In the genomic region with DNA sequence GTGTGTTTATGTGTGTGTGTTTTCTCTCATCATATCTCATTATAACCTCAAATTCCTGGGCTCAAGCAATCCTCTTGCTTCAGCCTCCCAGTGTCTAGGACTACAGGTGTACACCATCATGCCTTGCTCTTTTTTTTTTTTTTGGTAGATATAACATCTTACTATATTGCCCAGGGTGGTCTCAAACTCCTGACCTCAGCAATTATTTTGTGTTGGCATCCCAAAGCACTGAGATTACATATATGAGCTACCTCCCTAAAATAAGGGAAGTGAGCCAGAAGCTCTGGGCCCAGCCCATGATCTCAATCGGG, we compare ENCODE assay signal across 8 cellular contexts. TPM values are rescaled to one million over a fixed set of nuclear protein-coding genes. Genes with fewer than 3 reads are reported as not detected.
A peak's percentile ranks its signal among the peaks of the same experiment; 100 is the strongest.
DNase-seq lines count a peak whose midpoint lies in the region; ATAC-seq and TF ChIP-seq lines count a peak whose summit lies in the region.

No MANE protein-coding gene starts in this region.

- CTCF ChIA-PET in OCI-LY7 (lab: Charles Lee; ENCODE audit: unreplicated experiment), result no interaction called here

- H3K9me3 ChIP-seq in OCI-LY7 (ENCODE audit: low read length), result no peaks in the 10 kb centered on the region

- H3K4me3 ChIP-seq in GM08714 (ENCODE audit: low read length) (peak overlapping the region; percentile 83), OCI-LY7 (ENCODE audit: low read depth, low read length, poor library complexity, severe bottlenecking) (peak overlapping the region; percentile 87), epithelial cell of proximal tubule (ENCODE audit: low read depth, low read length) (peak overlapping the region; percentile 77)

- DNase-seq in OCI-LY7 (ENCODE audit: low spot score) (no peak), epithelial cell of proximal tubule (ENCODE audit: low read depth) (no peak), osteocyte (ENCODE audit: extremely low spot score, unreplicated experiment) (no peak), NCI-H2081 (lab: John Stamatoyannopoulos, UW) (no peak), inferior parietal cortex (ENCODE audit: extremely low spot score) (no peak), DMS79 (lab: John Stamatoyannopoulos, UW) (no peak)

- peak overlapping the region; percentile 80 for H3K4me2 ChIP-seq in OCI-LY7 (ENCODE audit: low read length)

- no peaks in the 10 kb centered on the region for H3K9me3 Mint-ChIP-seq in osteocyte (ENCODE audit: unreplicated experiment)

- peaks cover 23% of the 10 kb centered on the region for H3K4me1 ChIP-seq in OCI-LY7 (ENCODE audit: insufficient read depth, low read length, poor library complexity, severe bottlenecking)

- H3K36me3 ChIP-seq in OCI-LY7 (ENCODE audit: insufficient read depth, low read length), result peaks cover 21% of the 10 kb centered on the region

- peak overlapping the region; percentile 95 for H3K4me3 Mint-ChIP-seq in osteocyte (ENCODE audit: unreplicated experiment)

- H3K27ac ChIP-seq in OCI-LY7 (ENCODE audit: low read depth, low read length, poor library complexity, severe bottlenecking), result peak overlapping the region; percentile 57

- peaks cover 27% of the 10 kb centered on the region for H3K4me1 Mint-ChIP-seq in osteocyte (ENCODE audit: unreplicated experiment)

- peaks cover 29% of the 10 kb centered on the region for H3K27me3 Mint-ChIP-seq in osteocyte (ENCODE audit: unreplicated experiment)

- ATAC-seq in GM21825 (IDR thresholded peaks at IDR 0.05; ENCODE audit: unreplicated experiment), result no peak

- intact Hi-C loops in OCI-LY7 (cut with micrococcal nuclease; ENCODE audit: unreplicated experiment), result loop anchor here (5.0 kb wide), 1 partner anchor 38 kb away; the partner anchor contains the start of gene ZNF460

- H3K79me2 ChIP-seq in OCI-LY7 (ENCODE audit: insufficient read depth, low read depth, low read length), result peaks cover 25% of the 10 kb centered on the region

- TF ChIP-seq CTCF in OCI-LY7 (conservative IDR thresholded peaks at IDR 0.05; ENCODE audit: low read length), result no peak
- TF ChIP-seq CTCF in epithelial cell of proximal tubule (conservative IDR thresholded peaks at IDR 0.05; ENCODE audit: low read depth, low read length), result no peak
- no peak for TF ChIP-seq CTCF in osteocyte (IDR thresholded peaks at IDR 0.05)

- H2AFZ ChIP-seq in OCI-LY7 (ENCODE audit: low read length), result peak overlapping the region; percentile 72; the same call in 1 of the 2 replicates

- BruUV-seq in OCI-LY7 (replicated peaks; lab: Mats Ljungman, UMichigan), result TSS peak; percentile 98

- POLR2A ChIA-PET in OCI-LY7 (lab: Charles Lee), result interaction anchor here (0.6 to 0.7 kb wide), 3 partner anchors 40 to 1231 kb away, joined by 4 to 7 read pairs (median 6); no protein-coding TSS in a partner anchor

- peaks cover 5% of the 10 kb centered on the region; the same call in 1 of the 2 replicates for H4K20me1 ChIP-seq in OCI-LY7 (ENCODE audit: insufficient read depth, low read length)

- H3K9me2 ChIP-seq in OCI-LY7 (ENCODE audit: insufficient read depth, low read length), result no peaks in the 10 kb centered on the region

- H3K27ac Mint-ChIP-seq in osteocyte (ENCODE audit: unreplicated experiment), result peak overlapping the region; percentile 99

- peaks cover 8% of the 10 kb centered on the region for H3K36me3 Mint-ChIP-seq in osteocyte (ENCODE audit: unreplicated experiment)

RNA-seq across cellular contexts. Expression of gene ZNF543, which starts 0.4 kb away (rescaled TPM):
- total RNA-seq in OCI-LY7 (2014; rRNA removed; shearing (Covaris generic)), result 11.5 and 14.6 TPM in 2 replicates
- total RNA-seq in OCI-LY7 (2022), result 9.4 and 10.9 TPM in 2 replicates
- total RNA-seq in epithelial cell of proximal tubule, result 4.2 and 5.7 TPM in 2 replicates
- total RNA-seq in osteocyte, result 7.1 and 7.3 TPM in 2 replicates

RNA-seq across cellular contexts. Expression of gene ZNF304, which starts 31.2 kb away (rescaled TPM):
- 5.0 and 6.8 TPM in 2 replicates for total RNA-seq in OCI-LY7 (2014; rRNA removed; shearing (Covaris generic))
- total RNA-seq in OCI-LY7 (2022) (5.8 and 6.8 TPM in 2 replicates), epithelial cell of proximal tubule (2.7 and 5.8 TPM in 2 replicates), osteocyte (9.5 and 11.0 TPM in 2 replicates)

RNA-seq across cellular contexts. Expression of gene ZNF460, which starts 39.5 kb away (rescaled TPM):
- total RNA-seq in OCI-LY7 (2014; rRNA removed; shearing (Covaris generic)), result 93.4 and 94.7 TPM in 2 replicates
- total RNA-seq in OCI-LY7 (2022), result 62.5 and 67.5 TPM in 2 replicates
- total RNA-seq in epithelial cell of proximal tubule, result 17.0 and 30.3 TPM in 2 replicates
- total RNA-seq in osteocyte, result 85.1 and 86.1 TPM in 2 replicates

RNA-seq across cellular contexts. Expression of gene TRAPPC2B, which starts 43.5 kb away (rescaled TPM):
- total RNA-seq in OCI-LY7 (2014; rRNA removed; shearing (Covaris generic)), result 12.7 and 19.3 TPM in 2 replicates
- total RNA-seq in OCI-LY7 (2022), result 8.7 and 9.8 TPM in 2 replicates
- total RNA-seq in epithelial cell of proximal tubule, result 14.8 and 36.2 TPM in 2 replicates
- 10.9 and 13.4 TPM in 2 replicates for total RNA-seq in osteocyte

RNA-seq across cellular contexts. Expression of gene ZNF547, which starts 43.5 kb away (rescaled TPM):
- total RNA-seq in OCI-LY7 (2014; rRNA removed; shearing (Covaris generic)), result 2.8 and 3.9 TPM in 2 replicates
- total RNA-seq in OCI-LY7 (2022) (4.5 and 4.8 TPM in 2 replicates), epithelial cell of proximal tubule (1.3 and 3.4 TPM in 2 replicates), osteocyte (3.4 and 5.5 TPM in 2 replicates)
